Comparison of ENCODE assay signal across 14 cellular contexts in the genomic region with DNA sequence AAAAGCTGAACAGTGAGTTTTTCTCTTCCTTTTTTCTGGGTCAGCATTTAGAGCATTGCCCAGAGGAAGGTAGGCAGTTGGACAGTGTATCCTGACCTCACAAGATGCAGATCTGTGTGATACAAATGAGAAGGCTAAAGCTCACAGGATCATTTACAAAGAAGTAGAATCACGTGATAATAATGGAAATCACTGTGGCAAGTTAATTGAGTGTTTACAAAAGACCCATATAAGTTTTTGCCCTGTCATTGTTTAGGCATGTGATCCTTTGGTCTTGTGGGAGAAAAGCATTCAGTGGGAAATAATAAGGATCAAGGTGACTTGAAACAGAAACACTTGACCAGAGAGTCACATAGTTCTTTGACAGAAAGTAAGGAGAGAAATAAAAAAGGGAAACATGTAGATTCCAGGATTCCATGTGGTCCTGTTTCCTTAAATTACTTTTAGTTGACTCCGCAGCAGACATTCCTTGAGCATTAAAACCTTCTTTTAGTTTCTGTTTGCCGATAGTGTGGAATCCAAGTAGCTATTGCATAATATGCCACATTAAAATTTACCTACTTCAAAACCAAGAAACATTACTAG.
DNase-seq lines count a peak whose midpoint lies in the region; ATAC-seq, FAIRE-seq and TF ChIP-seq lines count a peak whose summit lies in the region.
"Had no signal": no experiment of that assay in that cellular context is flagged by ENCODE, and none has a peak within 500 bp of the region (broad histone marks: within the 10 kb centered on the region; RNA-seq: fewer than 3 reads in every experiment).

No MANE protein-coding gene starts in this region.

- peaks cover 1% of the 10 kb centered on the region for H3K36me3 ChIP-seq in bronchial epithelial cell (ENCODE audit: control insufficient read depth, insufficient read depth, low read length)
- no peaks in the 10 kb centered on the region for H3K36me3 ChIP-seq in mesendoderm (ENCODE audit: control insufficient read depth, insufficient read depth, low read length)
- H3K36me3 ChIP-seq in vagina, result peaks cover 0 to 16% of the 10 kb centered on the region in 2 donors
- peaks cover 31% of the 10 kb centered on the region for H3K36me3 ChIP-seq in CD8-positive, alpha-beta memory T cell (ENCODE audit: insufficient read depth, low read length)

- H3K4me1 Mint-ChIP-seq in activated CD4-positive, alpha-beta memory T cell treated with anti-CD3 and anti-CD28 coated beads for 36 hours (ENCODE audit: low read depth), result peaks cover 13% of the 10 kb centered on the region
- peaks cover 10% of the 10 kb centered on the region for H3K4me1 Mint-ChIP-seq in activated CD4-positive, alpha-beta memory T cell treated with anti-CD3 and anti-CD28 coated beads, Interleukin-2, amount 10 ng/mL, durations not matched to agents 7 days and 5 days
- no peaks in the 10 kb centered on the region for H3K4me1 Mint-ChIP-seq in CD8-positive, alpha-beta memory T cell

- no peak for TF ChIP-seq POLR2A in vagina (IDR thresholded peaks at IDR 0.05)

- H3K4me2 ChIP-seq in mesendoderm (ENCODE audit: low read length), result no peak overlapping the region

- H3K27me3 ChIP-seq in bronchial epithelial cell (ENCODE audit: control insufficient read depth, insufficient read depth, low read length) (no peaks in the 10 kb centered on the region), mesendoderm (ENCODE audit: insufficient read depth, low read length, poor library complexity) (no peaks in the 10 kb centered on the region), vagina (no peaks in the 10 kb centered on the region)
- no peaks in the 10 kb centered on the region for H3K27me3 ChIP-seq in CD8-positive, alpha-beta memory T cell (ENCODE audit: insufficient read depth, low read length, poor library complexity, severe bottlenecking)

- WGBS in mesendoderm (ENCODE audit: extremely low coverage, insufficient coverage, low lambda C conversion rate), result no CpG with 5 or more reads among the region's 3 CpGs

- no peak for FAIRE-seq in bronchial epithelial cell (lab: Jason Lieb, UNC)
- FAIRE-seq: GM18507 had no signal

- H3K4ac ChIP-seq in mesendoderm (ENCODE audit: low read depth, low read length), result no peak overlapping the region

- no peak overlapping the region for H2BK15ac ChIP-seq in mesendoderm (replicated peaks; ENCODE audit: low read depth)

- peaks cover 12% of the 10 kb centered on the region for H3K36me3 Mint-ChIP-seq in activated CD4-positive, alpha-beta memory T cell treated with anti-CD3 and anti-CD28 coated beads for 36 hours
- H3K36me3 Mint-ChIP-seq in activated CD4-positive, alpha-beta memory T cell treated with anti-CD3 and anti-CD28 coated beads, Interleukin-2, amount 10 ng/mL, durations not matched to agents 7 days and 5 days (ENCODE audit: low read depth), result peaks cover 40% of the 10 kb centered on the region
- H3K36me3 Mint-ChIP-seq in CD8-positive, alpha-beta memory T cell, result peaks cover 0 to 58% (median 13%) of the 10 kb centered on the region in 3 donors

- H3K79me1 ChIP-seq in mesendoderm (ENCODE audit: low read length), result no peaks in the 10 kb centered on the region

- DNase-seq in activated CD4-positive, alpha-beta memory T cell treated with anti-CD3 and anti-CD28 coated beads for 36 hours, result no peak
- no peak for DNase-seq in activated CD4-positive, alpha-beta memory T cell treated with anti-CD3 and anti-CD28 coated beads, Interleukin-2, amount 10 ng/mL, durations not matched to agents 7 days and 5 days
- peak; percentile 63 for DNase-seq in bronchial epithelial cell (ENCODE audit: low read depth)
- no peak for DNase-seq in mesendoderm
- no peak for DNase-seq in vagina (ENCODE audit: extremely low spot score in 2 of 2)
- no peak for DNase-seq in CD8-positive, alpha-beta memory T cell
- DNase-seq in NCI-H2029 treated with DMSO at 0.1 percent for 48 hours (lab: John Stamatoyannopoulos, UW), result no peak
- DNase-seq: 8988T; activated CD4-positive, CD25-positive, alpha-beta regulatory T cell treated with anti-CD3 and anti-CD28 coated beads, Interleukin-2, amount 50 U/mL, for 72 hours; cortex of kidney; NCI-H774 had no signal

- no peak overlapping the region for H2BK120ac ChIP-seq in mesendoderm (ENCODE audit: low read depth, low read length)

- CTCF ChIA-PET in activated CD4-positive, alpha-beta memory T cell treated with anti-CD3 and anti-CD28 coated beads for 36 hours (lab: Charles Lee), result no interaction called here
- CTCF ChIA-PET in activated CD4-positive, alpha-beta memory T cell treated with anti-CD3 and anti-CD28 coated beads, Interleukin-2, amount 10 ng/mL, durations not matched to agents 7 days and 5 days (lab: Charles Lee), result no interaction called here
- CTCF ChIA-PET in CD8-positive, alpha-beta memory T cell (lab: Charles Lee), result no interaction called here

- H3K9me3 Mint-ChIP-seq in activated CD4-positive, alpha-beta memory T cell treated with anti-CD3 and anti-CD28 coated beads for 36 hours, result no peaks in the 10 kb centered on the region
- no peaks in the 10 kb centered on the region for H3K9me3 Mint-ChIP-seq in activated CD4-positive, alpha-beta memory T cell treated with anti-CD3 and anti-CD28 coated beads, Interleukin-2, amount 10 ng/mL, durations not matched to agents 7 days and 5 days
- H3K9me3 Mint-ChIP-seq in CD8-positive, alpha-beta memory T cell, result no peaks in the 10 kb centered on the region
- H3K9me3 Mint-ChIP-seq: IgD-negative memory B cell had no signal

- H3K18ac ChIP-seq in mesendoderm (ENCODE audit: low read length), result no peak overlapping the region

- no peaks in the 10 kb centered on the region for H3K4me1 ChIP-seq in mesendoderm (ENCODE audit: control insufficient read depth, low read depth, low read length)
- H3K4me1 ChIP-seq in vagina, result no peaks in the 10 kb centered on the region
- no peaks in the 10 kb centered on the region for H3K4me1 ChIP-seq in CD8-positive, alpha-beta memory T cell (ENCODE audit: insufficient read depth, low read length)

- H2AK5ac ChIP-seq in mesendoderm (ENCODE audit: low read length), result no peak overlapping the region

- H3K4me3 ChIP-seq in bronchial epithelial cell (ENCODE audit: low read depth, low read length) (no peak overlapping the region), mesendoderm (ENCODE audit: low read length) (no peak overlapping the region), vagina (no peak overlapping the region)
- no peak overlapping the region for H3K4me3 ChIP-seq in CD8-positive, alpha-beta memory T cell (ENCODE audit: low read length)

- H3K27ac ChIP-seq in mesendoderm (ENCODE audit: low read depth, low read length), result no peak overlapping the region
- H3K27ac ChIP-seq in vagina, result peak overlapping the region; percentile 27
- H3K27ac ChIP-seq in CD8-positive, alpha-beta memory T cell (ENCODE audit: low read depth, low read length), result no peak overlapping the region

- H3K27ac Mint-ChIP-seq in activated CD4-positive, alpha-beta memory T cell treated with anti-CD3 and anti-CD28 coated beads for 36 hours, result peak overlapping the region; percentile 43
- H3K27ac Mint-ChIP-seq in activated CD4-positive, alpha-beta memory T cell treated with anti-CD3 and anti-CD28 coated beads, Interleukin-2, amount 10 ng/mL, durations not matched to agents 7 days and 5 days, result no peak overlapping the region
- peak overlapping the region in 1 of 8 donors; percentile 35 for H3K27ac Mint-ChIP-seq in CD8-positive, alpha-beta memory T cell
- H3K27ac Mint-ChIP-seq: IgD-negative memory B cell had no signal

- intact Hi-C loops in activated CD4-positive, alpha-beta memory T cell treated with anti-CD3 and anti-CD28 coated beads for 36 hours (cut with micrococcal nuclease), result no loop called here
- intact Hi-C loops in vagina (cut with DNase I), result no loop called here

- no peaks in the 10 kb centered on the region for H3K27me3 Mint-ChIP-seq in activated CD4-positive, alpha-beta memory T cell treated with anti-CD3 and anti-CD28 coated beads for 36 hours
- no peaks in the 10 kb centered on the region for H3K27me3 Mint-ChIP-seq in activated CD4-positive, alpha-beta memory T cell treated with anti-CD3 and anti-CD28 coated beads, Interleukin-2, amount 10 ng/mL, durations not matched to agents 7 days and 5 days
- no peaks in the 10 kb centered on the region for H3K27me3 Mint-ChIP-seq in CD8-positive, alpha-beta memory T cell
- H3K27me3 Mint-ChIP-seq: IgD-negative memory B cell had no signal

- H3K23ac ChIP-seq in mesendoderm (ENCODE audit: low read length), result no peak overlapping the region

- H4K5ac ChIP-seq in mesendoderm (ENCODE audit: low read length), result peak overlapping the region; percentile 15

- POLR2A ChIA-PET in activated CD4-positive, alpha-beta memory T cell treated with anti-CD3 and anti-CD28 coated beads for 36 hours (lab: Charles Lee), result no interaction called here
- POLR2A ChIA-PET in activated CD4-positive, alpha-beta memory T cell treated with anti-CD3 and anti-CD28 coated beads, Interleukin-2, amount 10 ng/mL, durations not matched to agents 7 days and 5 days (lab: Charles Lee), result no interaction called here
- POLR2A ChIA-PET in CD8-positive, alpha-beta memory T cell (lab: Charles Lee), result no interaction called here

- H2BK5ac ChIP-seq in mesendoderm (ENCODE audit: low read length), result no peak overlapping the region

- no peak for ATAC-seq in GM21723 (IDR thresholded peaks at IDR 0.05; ENCODE audit: unreplicated experiment)

- H3K9ac ChIP-seq in mesendoderm (ENCODE audit: low read length), result no peak overlapping the region

- TF ChIP-seq CTCF in bronchial epithelial cell (IDR thresholded peaks at IDR 0.05; ENCODE audit: insufficient read depth, low read length, severe bottlenecking) (no peak), vagina (IDR thresholded peaks at IDR 0.05) (no peak)

- no peaks in the 10 kb centered on the region for H3K9me3 ChIP-seq in vagina
- H3K9me3 ChIP-seq in CD8-positive, alpha-beta memory T cell (ENCODE audit: low read length), result no peaks in the 10 kb centered on the region

- H4K8ac ChIP-seq in mesendoderm (ENCODE audit: low read depth, low read length), result no peak overlapping the region

- H3K79me2 ChIP-seq in mesendoderm (ENCODE audit: control insufficient read depth, insufficient read depth, low read length), result no peaks in the 10 kb centered on the region

- H3K4me3 Mint-ChIP-seq in activated CD4-positive, alpha-beta memory T cell treated with anti-CD3 and anti-CD28 coated beads for 36 hours, result no peak overlapping the region
- H3K4me3 Mint-ChIP-seq in activated CD4-positive, alpha-beta memory T cell treated with anti-CD3 and anti-CD28 coated beads, Interleukin-2, amount 10 ng/mL, durations not matched to agents 7 days and 5 days, result no peak overlapping the region
- no peak overlapping the region for H3K4me3 Mint-ChIP-seq in CD8-positive, alpha-beta memory T cell
- H3K4me3 Mint-ChIP-seq: IgD-negative memory B cell had no signal

- no peak overlapping the region for H3K56ac ChIP-seq in mesendoderm (ENCODE audit: low read length)
